22 cellular contexts compared by ENCODE assay signal in the genomic region with DNA sequence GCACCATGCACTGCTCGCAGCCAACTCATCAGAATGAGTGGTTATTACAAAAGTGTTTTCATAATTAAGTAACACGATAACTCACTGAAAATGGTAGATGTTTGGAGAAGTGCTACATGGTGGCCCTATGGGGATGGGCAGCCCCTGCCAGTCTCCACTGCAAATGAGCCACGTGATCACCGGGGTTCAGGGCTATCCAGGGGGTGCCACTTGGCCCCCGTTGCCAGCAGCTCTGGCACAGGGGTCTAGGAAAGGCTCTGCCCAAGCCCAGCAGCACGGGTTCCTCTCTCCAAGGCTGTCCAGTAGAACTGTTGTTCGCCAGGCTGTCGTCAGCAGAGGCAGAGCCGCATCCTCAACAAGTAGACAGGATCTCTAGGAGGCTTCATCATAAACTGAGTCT.
"Had no signal": no experiment of that assay in that cellular context is flagged by ENCODE, and none has a peak within 500 bp of the region (broad histone marks: within the 10 kb centered on the region; RNA-seq: fewer than 3 reads in every experiment).

No MANE protein-coding gene starts in this region.

- H3K9me3 ChIP-seq: MG63, Peyer's patch, SJSA1 had no signal

- H3K4me2 ChIP-seq: PC-9 had no signal

- ATAC-seq: HepG2 had no signal

- H3K4me1 ChIP-seq: Peyer's patch, SJSA1 had no signal

- DNase-seq: IMR-90; Karpas-422; KG1; MG63; NCI-H1092; NCI-H1436 treated with DMSO at 0.1 percent for 48 hours; NCI-H1694; NCI-H2029 treated with DMSO at 0.1 percent for 48 hours; NCI-H2171; NCI-H226; NCI-H524; NCI-H526 treated with DMSO at 0.1 percent for 48 hours; NCI-H748 treated with DMSO at 0.1 percent for 48 hours; NK-92 treated with Interleukin-12 subunit alpha and Interleukin-12 subunit beta, amount 100 ng/mL, for 24 hours; OCI-M1; Peyer's patch; Right ventricle myocardium superior; SIG-M5 had no signal

- H3K4me3 ChIP-seq: MG63, PC-9, Peyer's patch, SJSA1, SK-N-MC had no signal

- H2AFZ ChIP-seq: PC-9 had no signal

- H3K27ac ChIP-seq: PC-9, Peyer's patch, SJSA1, SK-N-MC had no signal

- H3K36me3 ChIP-seq: MG63, Peyer's patch, SJSA1 had no signal

- H3K27me3 ChIP-seq: Peyer's patch, SJSA1 had no signal
